20 cellular contexts compared by ENCODE assay signal in the genomic region with DNA sequence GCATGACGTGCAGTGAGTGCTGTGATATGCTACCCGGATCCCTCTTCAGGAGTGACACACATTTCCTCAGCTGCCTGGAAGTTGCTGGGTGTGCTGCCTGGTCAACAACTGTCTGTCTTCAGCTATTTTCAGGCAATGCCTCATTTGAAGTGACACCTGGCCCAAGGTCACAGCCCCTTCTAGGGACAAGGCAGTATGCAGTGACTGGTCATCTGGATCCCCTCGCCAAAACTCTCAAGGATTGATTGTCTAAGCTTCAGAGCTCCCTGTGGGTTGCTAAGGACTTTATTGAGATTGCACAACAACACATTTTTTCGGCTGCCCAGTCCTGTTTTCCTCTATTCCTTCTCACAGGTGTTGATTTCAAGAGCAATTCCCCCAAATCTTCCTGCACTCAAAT.
DNase-seq lines count a peak whose midpoint lies in the region; FAIRE-seq and TF ChIP-seq lines count a peak whose summit lies in the region.
"Had no signal": no experiment of that assay in that cellular context is flagged by ENCODE, and none has a peak within 500 bp of the region (broad histone marks: within the 10 kb centered on the region; RNA-seq: fewer than 3 reads in every experiment).

No MANE protein-coding gene starts in this region.

- peak overlapping the region; percentile 35 to 52 for H3K4ac ChIP-seq in mesenchymal stem cell (ENCODE audit: low read depth in 1 of 2, low read length in 2 of 2)

- DNase-seq in HuH-7 (ENCODE audit: low spot score) (peak; percentile 3), choroid plexus epithelial cell (ENCODE audit: low read depth) (peak; percentile 32), mesenchymal stem cell (peak; percentile 57), retina (peak; percentile 39), RWPE1 (ENCODE audit: low spot score) (no peak), D721Med (ENCODE audit: insufficient read length, low spot score) (no peak)
- DNase-seq in effector CD4-positive, alpha-beta T cell, result no peak
- DNase-seq: BE2C; CD4-positive, CD25-positive, alpha-beta regulatory T cell; DMS153; GF-D8; KG1; NCI-H1436; NCI-H2029; NCI-H2171; NCI-H526 had no signal

- peak overlapping the region; percentile 72 for H3K9ac ChIP-seq in mesenchymal stem cell (ENCODE audit: low read length)
- H3K9ac ChIP-seq: GM23248 had no signal

- H3K23ac ChIP-seq in mesenchymal stem cell (ENCODE audit: low read length in 2 of 2), result peak overlapping the region in 1 of 2 experiments; percentile 72

- no peak overlapping the region for H2AK5ac ChIP-seq in mesenchymal stem cell (ENCODE audit: low read length, severe bottlenecking)

- peak overlapping the region; percentile 99 for H2BK12ac ChIP-seq in mesenchymal stem cell (ENCODE audit: low read length in 2 of 2)

- no peaks in the 10 kb centered on the region for H3K36me3 ChIP-seq in mesenchymal stem cell (ENCODE audit: control insufficient read depth in 1 of 2, insufficient read depth in 2 of 2, low read depth in 1 of 2, low read length in 2 of 2)
- H3K36me3 ChIP-seq: BE2C, SJSA1 had no signal

- H3K4me1 ChIP-seq in mesenchymal stem cell (ENCODE audit: control insufficient read depth, insufficient read depth, low read depth, low read length), result no peaks in the 10 kb centered on the region
- H3K4me1 ChIP-seq: BE2C had no signal

- H4K8ac ChIP-seq in mesenchymal stem cell (ENCODE audit: low read length), result peak overlapping the region; percentile 94

- no peak overlapping the region for H2AFZ ChIP-seq in mesenchymal stem cell (ENCODE audit: low read depth, low read length)
- H2AFZ ChIP-seq: GM23248 had no signal

- no peak for TF ChIP-seq CTCF in choroid plexus epithelial cell (conservative IDR thresholded peaks at IDR 0.05; ENCODE audit: low read depth, low read length)
- TF ChIP-seq CTCF in RWPE1 (conservative IDR thresholded peaks at IDR 0.05; ENCODE audit: low read depth), result no peak
- no peak for TF ChIP-seq CTCF in D721Med (IDR thresholded peaks at IDR 0.05; ENCODE audit: insufficient read depth, missing control alignments)

- no peak overlapping the region for H3K4me2 ChIP-seq in mesenchymal stem cell (ENCODE audit: low read length, poor library complexity, severe bottlenecking)

- no peaks in the 10 kb centered on the region for H3K79me1 ChIP-seq in mesenchymal stem cell (replicated peaks; ENCODE audit: low read length, poor library complexity, severe bottlenecking)

- no peak overlapping the region for H3K4me3 ChIP-seq in choroid plexus epithelial cell (ENCODE audit: low read depth, low read length)
- no peak overlapping the region for H3K4me3 ChIP-seq in mesenchymal stem cell (ENCODE audit: insufficient read depth in 1 of 2, low read depth in 1 of 2, low read length in 2 of 2)
- H3K4me3 ChIP-seq: GM12878, GM23248, SJSA1 had no signal

- H3K14ac ChIP-seq in mesenchymal stem cell (ENCODE audit: low read length in 2 of 2), result peak overlapping the region in 1 of 2 experiments; percentile 81

- H3K18ac ChIP-seq in mesenchymal stem cell (ENCODE audit: low read depth in 1 of 2, low read length in 2 of 2), result peak overlapping the region; percentile 73 to 75

- no peak for FAIRE-seq in D721Med (lab: Jason Lieb, UNC)
- FAIRE-seq: GM12878 had no signal

- POLR2A ChIA-PET in RWPE1 (lab: Yijun Ruan, JAX; ENCODE audit: low non-redundant PET), result no interaction called here

- peak overlapping the region; percentile 71 for H2BK120ac ChIP-seq in mesenchymal stem cell (ENCODE audit: low read depth, low read length)

- H3K27ac ChIP-seq in mesenchymal stem cell (ENCODE audit: low read length, poor library complexity, severe bottlenecking) (no peak overlapping the region), RWPE1 (no peak overlapping the region)
- H3K27ac ChIP-seq: GM23248, SJSA1 had no signal

- H4K91ac ChIP-seq in mesenchymal stem cell (ENCODE audit: low read length), result peak overlapping the region; percentile 85

- H3K9me3 ChIP-seq in mesenchymal stem cell (ENCODE audit: control insufficient read depth, low read length), result no peaks in the 10 kb centered on the region
- H3K9me3 ChIP-seq: BE2C, Caco-2, SJSA1 had no signal

- WGBS in mesenchymal stem cell, result 75% methylated on average over 4 of the region's 4 CpGs

- no peak overlapping the region for H2BK15ac ChIP-seq in mesenchymal stem cell (ENCODE audit: low read depth, poor library complexity, severe bottlenecking)

- H2BK5ac ChIP-seq in mesenchymal stem cell (ENCODE audit: low read depth, low read length, poor library complexity, severe bottlenecking), result no peak overlapping the region

- no peaks in the 10 kb centered on the region for H3K27me3 ChIP-seq in mesenchymal stem cell (ENCODE audit: control insufficient read depth in 1 of 2, insufficient read depth in 1 of 2, low read length in 2 of 2)
- H3K27me3 ChIP-seq: BE2C, SJSA1 had no signal

- CTCF ChIA-PET in RWPE1 (lab: Yijun Ruan, JAX), result no interaction called here

Comparison
In these comparisons a context has a peak if more than half of its experiments do, and no peak if none do; other contexts are left out.
1. DNase-seq: peak in HuH-7 (single experiment), choroid plexus epithelial cell (single experiment), mesenchymal stem cell (single experiment) and retina (single experiment); none in RWPE1 (single experiment), effector CD4-positive, alpha-beta T cell (single experiment) and D721Med (single experiment).